21 cellular contexts compared by ENCODE assay signal in genomic region chr5:80982093-80982492, GRCh38.
"Had no signal": no experiment of that assay in that cellular context is flagged by ENCODE, and none has a peak within 500 bp of the region (broad histone marks: within the 10 kb centered on the region; RNA-seq: fewer than 3 reads in every experiment).

No MANE protein-coding gene starts in this region.

- DNase-seq: activated CD4-positive, alpha-beta T cell treated with anti-CD3 and anti-CD28 coated beads, Interleukin-2, amount 50 U/mL, for 1 hour; activated CD8-positive, alpha-beta memory T cell treated with anti-CD3 and anti-CD28 coated beads, Interleukin-2, amount 50 U/mL, for 48 hours; activated naive CD4-positive, alpha-beta T cell treated with anti-CD3 and anti-CD28 coated beads, Interleukin-2, amount 10 ng/mL, durations not matched to agents 7 days and 5 days; amniotic stem cell; dorsolateral prefrontal cortex; effector memory CD8-positive, alpha-beta T cell; head of caudate nucleus; hypothalamus; left cardiac atrium; midbrain; ovary; stimulated activated CD4-positive, alpha-beta T cell treated with anti-CD3 and anti-CD28 coated beads, Interleukin-2, amount 100 ng/mL, for 48 hours; stimulated activated CD8-positive, alpha-beta memory T cell treated with anti-CD3 and anti-CD28 coated beads, Interleukin-4, amount 100 ng/mL, for 48 hours; stimulated activated naive CD4-positive, alpha-beta T cell; substantia nigra; SW 1271; thyroid gland had no signal

- H3K4me3 Mint-ChIP-seq: activated naive CD4-positive, alpha-beta T cell treated with anti-CD3 and anti-CD28 coated beads, Interleukin-2, amount 10 ng/mL, durations not matched to agents 7 days and 5 days; central memory CD8-positive, alpha-beta T cell; effector memory CD8-positive, alpha-beta T cell; nephron had no signal

- H3K9me3 Mint-ChIP-seq: activated naive CD4-positive, alpha-beta T cell treated with anti-CD3 and anti-CD28 coated beads, Interleukin-2, amount 10 ng/mL, durations not matched to agents 7 days and 5 days; central memory CD8-positive, alpha-beta T cell; effector memory CD8-positive, alpha-beta T cell; nephron had no signal

- H3K36me3 Mint-ChIP-seq: activated naive CD4-positive, alpha-beta T cell treated with anti-CD3 and anti-CD28 coated beads, Interleukin-2, amount 10 ng/mL, durations not matched to agents 7 days and 5 days had no signal

- H3K27ac Mint-ChIP-seq: activated naive CD4-positive, alpha-beta T cell treated with anti-CD3 and anti-CD28 coated beads, Interleukin-2, amount 10 ng/mL, durations not matched to agents 7 days and 5 days; effector memory CD8-positive, alpha-beta T cell; nephron had no signal

- H3K27me3 Mint-ChIP-seq: activated naive CD4-positive, alpha-beta T cell treated with anti-CD3 and anti-CD28 coated beads, Interleukin-2, amount 10 ng/mL, durations not matched to agents 7 days and 5 days; central memory CD8-positive, alpha-beta T cell; effector memory CD8-positive, alpha-beta T cell had no signal

- ATAC-seq: activated CD4-positive, CD25-positive, alpha-beta regulatory T cell treated with anti-CD3 and anti-CD28 coated beads, Interleukin-2, amount 50 U/mL, for 24 hours; effector memory CD8-positive, alpha-beta T cell; esophagus mucosa; left cardiac atrium had no signal

- H3K4me1 Mint-ChIP-seq: nephron had no signal
